ENCODE assay signal across 25 cellular contexts in the genomic region with DNA sequence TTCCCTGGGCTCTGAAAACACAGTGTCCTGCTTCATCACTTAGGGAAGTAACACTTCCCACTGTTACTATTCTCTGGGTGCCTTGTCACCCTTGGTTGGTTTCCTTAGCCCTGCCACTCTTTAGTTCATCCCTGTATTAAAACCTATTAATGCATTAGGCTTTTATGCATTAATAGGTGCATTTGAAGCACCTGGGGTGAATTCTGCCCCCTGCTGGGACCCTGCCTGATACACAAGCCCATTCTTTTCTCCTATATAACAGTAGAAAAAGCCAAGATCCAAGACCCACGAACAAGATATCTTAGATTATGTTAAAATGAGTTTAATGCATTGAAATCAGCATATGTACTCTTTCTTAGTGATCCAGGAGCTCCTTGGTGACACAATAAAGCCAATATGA.
DNase-seq lines count a peak whose midpoint lies in the region; ATAC-seq, FAIRE-seq and TF ChIP-seq lines count a peak whose summit lies in the region.
"Had no signal": no experiment of that assay in that cellular context is flagged by ENCODE, and none has a peak within 500 bp of the region (broad histone marks: within the 10 kb centered on the region; RNA-seq: fewer than 3 reads in every experiment).

No MANE protein-coding gene starts in this region.

- POLR2A ChIA-PET in RWPE1 (lab: Yijun Ruan, JAX; ENCODE audit: low non-redundant PET): no interaction called here

- no peak for DNase-seq in GM23338 (ENCODE audit: low spot score)
- peak; percentile 46 for DNase-seq in Karpas-422
- no peak for DNase-seq in WERI-Rb-1
- no peak for DNase-seq in keratinocyte (ENCODE audit: low read depth, low spot score)
- no peak for DNase-seq in NCI-H748 (lab: John Stamatoyannopoulos, UW; ENCODE audit: unreplicated experiment)
- no peak for DNase-seq in effector CD8-positive, alpha-beta T cell (lab: John Stamatoyannopoulos, UW)
- no peak for DNase-seq in RWPE1 (ENCODE audit: low spot score)
- DNase-seq: ACHN; CD8-positive, alpha-beta T cell; DMS153; HFFc6; Kasumi-1; NCI-H1092 treated with DMSO at 0.1 percent for 48 hours; NCI-H146; NCI-H2029; NCI-H2227 treated with DMSO at 0.1 percent for 48 hours; NCI-H510A treated with DMSO at 0.1 percent for 48 hours; NCI-H774; NK-92 treated with Interleukin-12 subunit alpha and Interleukin-12 subunit beta, amount 100 ng/mL, for 24 hours; SW 1271 had no signal

- H3K9me3 ChIP-seq in Karpas-422 (ENCODE audit: low read length) (no peaks in the 10 kb centered on the region), WERI-Rb-1 (ENCODE audit: severe bottlenecking) (no peaks in the 10 kb centered on the region), keratinocyte (ENCODE audit: control insufficient read depth, low read depth, low read length) (no peaks in the 10 kb centered on the region)

- H3F3A ChIP-seq in GM23338 (replicated peaks; ENCODE audit: low read depth): no peaks in the 10 kb centered on the region

- dilution Hi-C loops in keratinocyte (cut with MboI; ENCODE audit: extremely low pct_ligation_motif_present, low sequenced_read_pairs): no loop called here

- CTCF ChIA-PET in RWPE1 (lab: Yijun Ruan, JAX): no interaction called here

- peaks cover 7% of the 10 kb centered on the region for H3K27me3 Mint-ChIP-seq in GM23338 (ENCODE audit: insufficient read depth, low read depth, poor library complexity)

- H3K9me3 Mint-ChIP-seq in GM23338: no peaks in the 10 kb centered on the region
- H3K9me3 Mint-ChIP-seq: CD8-positive, alpha-beta T cell; HFFc6 had no signal

- TF ChIP-seq CTCF in GM23338 (conservative IDR thresholded peaks at IDR 0.05; ENCODE audit: low read depth in 2 of 2): peak; percentile 23 to 45; a peak in 3 of 4 replicates
- 0 out of 2 replicates have a peak, but pooled peaks have one; percentile 12 for TF ChIP-seq CTCF in WERI-Rb-1 (IDR thresholded peaks at IDR 0.05; ENCODE audit: low read depth, low read length)
- TF ChIP-seq CTCF in keratinocyte (optimal IDR thresholded peaks at IDR 0.05 in 1 of 3, IDR thresholded peaks at IDR 0.05 in 1 of 3, conservative IDR thresholded peaks at IDR 0.05 in 1 of 3; ENCODE audit: extremely low read depth in 1 of 3, insufficient read depth in 2 of 3, low read length in 3 of 3): peak in 2 of 3 experiments; percentile 11 to 14
- no peak for TF ChIP-seq CTCF in RWPE1 (conservative IDR thresholded peaks at IDR 0.05; ENCODE audit: low read depth)

- H3K9ac ChIP-seq in Karpas-422 (ENCODE audit: low read length) (no peak overlapping the region), keratinocyte (ENCODE audit: control insufficient read depth, extremely low read depth, insufficient read depth, low read length) (no peak overlapping the region)
- H3K9ac ChIP-seq: BLaER1 had no signal

- peaks cover 25% of the 10 kb centered on the region for H3K4me1 Mint-ChIP-seq in GM23338

- H3K4me3 ChIP-seq in GM23338 (no peak overlapping the region), Karpas-422 (ENCODE audit: low read length) (no peak overlapping the region), WERI-Rb-1 (ENCODE audit: low read depth, low read length) (no peak overlapping the region), keratinocyte (ENCODE audit: control insufficient read depth in 2 of 3, extremely low read depth in 1 of 3, insufficient read depth in 2 of 3, low read depth in 1 of 3, low read length in 3 of 3) (no peak overlapping the region)
- H3K4me3 ChIP-seq: BLaER1 had no signal

- H3K4me3 Mint-ChIP-seq in GM23338: no peak overlapping the region
- H3K4me3 Mint-ChIP-seq: CD8-positive, alpha-beta T cell; HFFc6 had no signal

- H3K9me2 ChIP-seq in GM23338 (ENCODE audit: insufficient read depth) (no peaks in the 10 kb centered on the region), Karpas-422 (replicated peaks; ENCODE audit: insufficient read depth, low read length) (no peaks in the 10 kb centered on the region)

- H3K27me3 ChIP-seq in GM23338 (ENCODE audit: insufficient read depth) (no peaks in the 10 kb centered on the region), Karpas-422 (ENCODE audit: low read length) (no peaks in the 10 kb centered on the region), WERI-Rb-1 (ENCODE audit: insufficient read depth, low read depth, severe bottlenecking) (no peaks in the 10 kb centered on the region), keratinocyte (ENCODE audit: control insufficient read depth, extremely low read depth, insufficient read depth, low read length) (peaks cover 5% of the 10 kb centered on the region)
- H3K27me3 ChIP-seq: BLaER1 had no signal

- H3K4me1 ChIP-seq in GM23338 (ENCODE audit: insufficient read depth): no peaks in the 10 kb centered on the region
- H3K4me1 ChIP-seq in Karpas-422 (ENCODE audit: low read length): no peaks in the 10 kb centered on the region
- no peaks in the 10 kb centered on the region for H3K4me1 ChIP-seq in keratinocyte (ENCODE audit: control insufficient read depth, extremely low read depth, insufficient read depth, low read length)
- H3K4me1 ChIP-seq: BLaER1 had no signal

- no peak for ATAC-seq in GM23338
- ATAC-seq: CD8-positive, alpha-beta T cell; Right ventricle myocardium inferior had no signal

- H3K27ac Mint-ChIP-seq in GM23338: no peak overlapping the region
- H3K27ac Mint-ChIP-seq: CD8-positive, alpha-beta T cell; HFFc6 had no signal

- no peak overlapping the region for H3K4me2 ChIP-seq in GM23338
- H3K4me2 ChIP-seq in Karpas-422 (ENCODE audit: low read depth, low read length, poor library complexity, severe bottlenecking): no peak overlapping the region
- H3K4me2 ChIP-seq in keratinocyte (ENCODE audit: control insufficient read depth, extremely low read depth, insufficient read depth, low read depth, low read length): no peak overlapping the region
- H3K4me2 ChIP-seq: BLaER1 had no signal

- H4K20me1 ChIP-seq in GM23338 (replicated peaks; ENCODE audit: insufficient read depth): no peaks in the 10 kb centered on the region
- no peaks in the 10 kb centered on the region for H4K20me1 ChIP-seq in Karpas-422 (ENCODE audit: insufficient read depth, low read depth, low read length)
- H4K20me1 ChIP-seq in keratinocyte (ENCODE audit: control insufficient read depth, extremely low read depth, insufficient read depth, low read length): no peaks in the 10 kb centered on the region
- H4K20me1 ChIP-seq: BLaER1 had no signal

- no peak overlapping the region for H2AFZ ChIP-seq in GM23338
- no peak overlapping the region for H2AFZ ChIP-seq in Karpas-422 (ENCODE audit: low read length)
- no peak overlapping the region for H2AFZ ChIP-seq in keratinocyte (ENCODE audit: control insufficient read depth, low read length)

- H3K36me3 Mint-ChIP-seq in GM23338 (ENCODE audit: low read depth): no peaks in the 10 kb centered on the region
- H3K36me3 Mint-ChIP-seq: CD8-positive, alpha-beta T cell had no signal

- no peak for FAIRE-seq in keratinocyte (lab: Jason Lieb, UNC)
- FAIRE-seq: G401.6, GM12892, RCC 7860 had no signal

- H3K79me2 ChIP-seq in GM23338 (replicated peaks; ENCODE audit: insufficient read depth) (no peaks in the 10 kb centered on the region), Karpas-422 (ENCODE audit: low read length) (no peaks in the 10 kb centered on the region), keratinocyte (ENCODE audit: control insufficient read depth, insufficient read depth, low read length) (no peaks in the 10 kb centered on the region)

- no peak overlapping the region for H3K27ac ChIP-seq in GM23338 (ENCODE audit: low read depth)
- no peak overlapping the region for H3K27ac ChIP-seq in Karpas-422 (ENCODE audit: low read length)
- no peak overlapping the region for H3K27ac ChIP-seq in WERI-Rb-1
- no peak overlapping the region for H3K27ac ChIP-seq in keratinocyte (ENCODE audit: control insufficient read depth, insufficient read depth, low read length)
- H3K27ac ChIP-seq in RWPE1: no peak overlapping the region
- H3K27ac ChIP-seq: BLaER1 had no signal

- H3K36me3 ChIP-seq in GM23338 (ENCODE audit: insufficient read depth) (no peaks in the 10 kb centered on the region), Karpas-422 (ENCODE audit: insufficient read depth, low read length) (no peaks in the 10 kb centered on the region), WERI-Rb-1 (no peaks in the 10 kb centered on the region), keratinocyte (ENCODE audit: control insufficient read depth in 2 of 2, extremely low read depth in 1 of 2, insufficient read depth in 2 of 2, low read length in 2 of 2) (no peaks in the 10 kb centered on the region)
- H3K36me3 ChIP-seq: BLaER1 had no signal

- H3K9me1 ChIP-seq in keratinocyte (ENCODE audit: control insufficient read depth, extremely low read depth, insufficient read depth, low read length): no peaks in the 10 kb centered on the region

TF ChIP-seq in GM23338, 12 proteins besides CTCF, POLR2A, EP300 and RAD21 (continues in another document):
- TF ChIP-seq NANOG (IDR thresholded peaks at IDR 0.05; ENCODE audit: borderline replicate concordance) (no peak), ZNF331 (CRISPR knock-in tag; IDR thresholded peaks at IDR 0.05; ENCODE audit: low read depth) (no peak), ZNF114 (CRISPR knock-in tag; IDR thresholded peaks at IDR 0.05) (no peak), EZH2phosphoT487 (IDR thresholded peaks at IDR 0.05; ENCODE audit: unreplicated experiment) (no peak), JUNB (IDR thresholded peaks at IDR 0.05; ENCODE audit: unreplicated experiment) (no peak)
